ENCODE assay signal across 15 cellular contexts in the genomic region with DNA sequence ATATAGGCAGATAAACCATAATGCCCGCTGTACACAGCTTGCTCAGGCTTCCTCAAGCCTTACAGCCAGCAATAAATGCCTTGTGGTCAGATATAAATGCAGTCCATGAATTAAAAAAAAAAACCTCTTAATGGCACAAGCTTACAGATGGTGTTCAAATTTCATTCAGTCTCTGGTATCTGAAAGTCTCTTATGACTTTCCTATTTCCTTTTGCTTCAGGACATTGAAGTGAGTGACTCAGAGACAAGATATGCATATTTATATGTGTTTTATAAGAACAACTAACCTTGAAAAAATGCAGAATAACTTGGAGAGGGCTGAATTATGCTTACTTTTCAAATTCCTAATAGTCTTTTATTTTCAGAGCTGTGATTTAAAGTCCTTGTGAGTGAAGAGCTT.
DNase-seq lines count a peak whose midpoint lies in the region; ATAC-seq, FAIRE-seq and TF ChIP-seq lines count a peak whose summit lies in the region.
"Had no signal": no experiment of that assay in that cellular context is flagged by ENCODE, and none has a peak within 500 bp of the region (broad histone marks: within the 10 kb centered on the region; RNA-seq: fewer than 3 reads in every experiment).

No MANE protein-coding gene starts in this region.

- CTCF ChIA-PET in IMR-90 (lab: Yijun Ruan, JAX): interaction anchor here (0.6 kb wide), 1 partner anchor 38 kb away, joined by 3 read pairs; no protein-coding TSS in a partner anchor
- CTCF ChIA-PET in CD8-positive, alpha-beta memory T cell (lab: Charles Lee): no interaction called here

- H3K9ac ChIP-seq in IMR-90 (ENCODE audit: low read depth, low read length) (no peak overlapping the region), keratinocyte (ENCODE audit: control insufficient read depth, extremely low read depth, insufficient read depth, low read length) (no peak overlapping the region)

- no peak overlapping the region for H4K91ac ChIP-seq in IMR-90 (ENCODE audit: insufficient read depth, low read depth, low read length)

- no peak overlapping the region for H2BK120ac ChIP-seq in IMR-90 (ENCODE audit: low read depth, low read length)

- no peak overlapping the region for H3K27ac Mint-ChIP-seq in CD8-positive, alpha-beta memory T cell
- H3K27ac Mint-ChIP-seq: B cell; naive thymus-derived CD4-positive, alpha-beta T cell had no signal

- DNase-seq in IMR-90 (peak; percentile 69), brain pericyte (ENCODE audit: low read depth, low spot score) (peak; percentile 27), keratinocyte (ENCODE audit: low read depth, low spot score) (peak; percentile 49), GM13977 (ENCODE audit: low spot score) (no peak), SHP77 (lab: John Stamatoyannopoulos, UW) (no peak)
- no peak for DNase-seq in activated CD4-positive, CD25-positive, alpha-beta regulatory T cell (lab: John Stamatoyannopoulos, UW)
- no peak for DNase-seq in CD8-positive, alpha-beta memory T cell
- DNase-seq: activated CD8-positive, alpha-beta memory T cell treated with anti-CD3 and anti-CD28 coated beads, Interleukin-2, amount 50 U/mL, for 48 hours; caudate nucleus; naive thymus-derived CD4-positive, alpha-beta T cell; NCI-H1417 treated with DMSO at 0.1 percent for 48 hours; testis had no signal

- no peaks in the 10 kb centered on the region for H3K79me1 ChIP-seq in IMR-90 (ENCODE audit: low read depth in 1 of 2, low read length in 2 of 2)

- H2AK5ac ChIP-seq in IMR-90 (ENCODE audit: low read depth, low read length): no peak overlapping the region

- no peak overlapping the region for H3K4ac ChIP-seq in IMR-90 (ENCODE audit: low read depth, low read length)

- no peak overlapping the region for H2BK20ac ChIP-seq in IMR-90 (ENCODE audit: low read depth, low read length)

- no peak overlapping the region for H3K4me3 Mint-ChIP-seq in CD8-positive, alpha-beta memory T cell
- H3K4me3 Mint-ChIP-seq: B cell; naive thymus-derived CD4-positive, alpha-beta T cell had no signal

- H3K79me2 ChIP-seq in ACC112 (ENCODE audit: control insufficient read depth, insufficient read depth, low read length, unreplicated experiment) (no peaks in the 10 kb centered on the region), keratinocyte (ENCODE audit: control insufficient read depth, insufficient read depth, low read length) (no peaks in the 10 kb centered on the region)

- H3K9me3 Mint-ChIP-seq in CD8-positive, alpha-beta memory T cell: peaks cover 3 to 55% (median 12%) of the 10 kb centered on the region in 5 donors

- H3K27ac ChIP-seq in ACC112 (ENCODE audit: low read depth, low read length) (peak overlapping the region; percentile 66), IMR-90 (ENCODE audit: insufficient read depth, low read length) (no peak overlapping the region), keratinocyte (ENCODE audit: control insufficient read depth, insufficient read depth, low read length) (no peak overlapping the region)
- H3K27ac ChIP-seq in CD8-positive, alpha-beta memory T cell (ENCODE audit: low read depth, low read length): no peak overlapping the region
- H3K27ac ChIP-seq: testis had no signal

- no peak overlapping the region for H3K18ac ChIP-seq in IMR-90 (ENCODE audit: low read depth, low read length)

- no peak for TF ChIP-seq RAD21 in IMR-90 (IDR thresholded peaks at IDR 0.05; ENCODE audit: low read length)

- intact Hi-C loops in IMR-90 (cut with micrococcal nuclease): no loop called here

- H4K8ac ChIP-seq in IMR-90 (ENCODE audit: low read depth in 2 of 2, low read length in 2 of 2): no peak overlapping the region

- H4K20me1 ChIP-seq in IMR-90 (ENCODE audit: insufficient read depth, low read length) (no peaks in the 10 kb centered on the region), keratinocyte (ENCODE audit: control insufficient read depth, extremely low read depth, insufficient read depth, low read length) (no peaks in the 10 kb centered on the region)

- no peak overlapping the region for H2AK9ac ChIP-seq in IMR-90 (replicated peaks; ENCODE audit: low read depth, low read length, poor library complexity)

- H3K27me3 ChIP-seq in ACC112 (ENCODE audit: insufficient read depth, low read length) (no peaks in the 10 kb centered on the region), IMR-90 (ENCODE audit: control insufficient read depth, insufficient read depth, low read length) (no peaks in the 10 kb centered on the region), keratinocyte (ENCODE audit: control insufficient read depth, extremely low read depth, insufficient read depth, low read length) (no peaks in the 10 kb centered on the region)
- H3K27me3 ChIP-seq in CD8-positive, alpha-beta memory T cell (ENCODE audit: insufficient read depth, low read length, poor library complexity, severe bottlenecking): no peaks in the 10 kb centered on the region
- H3K27me3 ChIP-seq: testis had no signal

- peaks cover 36% of the 10 kb centered on the region for H3K4me1 ChIP-seq in ACC112 (ENCODE audit: control insufficient read depth, insufficient read depth, low read length, unreplicated experiment)
- H3K4me1 ChIP-seq in IMR-90 (ENCODE audit: control insufficient read depth, insufficient read depth, low read length): no peaks in the 10 kb centered on the region
- peaks cover 24% of the 10 kb centered on the region for H3K4me1 ChIP-seq in keratinocyte (ENCODE audit: control insufficient read depth, extremely low read depth, insufficient read depth, low read length)
- no peaks in the 10 kb centered on the region for H3K4me1 ChIP-seq in CD8-positive, alpha-beta memory T cell (ENCODE audit: insufficient read depth, low read length)
- H3K4me1 ChIP-seq: testis had no signal

- 0 out of 2 replicates have a peak overlapping the region, but pooled peaks have one; percentile 39 for H3K4me3 ChIP-seq in ACC112 (ENCODE audit: low read depth, low read length)
- H3K4me3 ChIP-seq in IMR-90 (ENCODE audit: insufficient read depth, low read depth, low read length): no peak overlapping the region
- peak overlapping the region in 1 of 3 experiments; percentile 9 for H3K4me3 ChIP-seq in keratinocyte (ENCODE audit: control insufficient read depth in 2 of 3, extremely low read depth in 1 of 3, insufficient read depth in 2 of 3, low read depth in 1 of 3, low read length in 3 of 3)
- H3K4me3 ChIP-seq in CD8-positive, alpha-beta memory T cell (ENCODE audit: low read length): no peak overlapping the region
- H3K4me3 ChIP-seq: testis had no signal

- no peak overlapping the region for H2BK5ac ChIP-seq in IMR-90 (ENCODE audit: low read depth, low read length, poor library complexity, severe bottlenecking)

- no CpG with 5 or more reads among the region's 1 CpG for WGBS in IMR-90 (ENCODE audit: extremely low coverage in 2 of 2, insufficient read length in 1 of 2), 2 experiments

- peak overlapping the region; percentile 77 for H2AFZ ChIP-seq in ACC112 (ENCODE audit: low read length, unreplicated experiment)
- H2AFZ ChIP-seq in IMR-90 (replicated peaks; ENCODE audit: low read length, poor library complexity): no peak overlapping the region
- no peak overlapping the region for H2AFZ ChIP-seq in keratinocyte (ENCODE audit: control insufficient read depth, low read length)

- in situ Hi-C loops in IMR-90 (cut with MboI; ENCODE audit: low sequenced_read_pairs): no loop called here
- in situ Hi-C loops in GM13977 (cut with MboI; ENCODE audit: low pct_unique_long_range_greater_than_20kb, low sequenced_read_pairs, unreplicated experiment): no loop called here

- H2BK15ac ChIP-seq in IMR-90 (ENCODE audit: low read depth, low read length): no peak overlapping the region

- H3K27me3 Mint-ChIP-seq in CD8-positive, alpha-beta memory T cell: no peaks in the 10 kb centered on the region
- H3K27me3 Mint-ChIP-seq: B cell; naive thymus-derived CD4-positive, alpha-beta T cell had no signal

- no peak overlapping the region for H3K14ac ChIP-seq in IMR-90 (replicated peaks; ENCODE audit: low read depth, low read length)

- dilution Hi-C loops in IMR-90 (cut with HindIII; ENCODE audit: low sequenced_read_pairs, unreplicated experiment): no loop called here
- dilution Hi-C loops in keratinocyte (cut with MboI; ENCODE audit: extremely low pct_ligation_motif_present, low sequenced_read_pairs): no loop called here

- no peak overlapping the region for H3K23ac ChIP-seq in IMR-90 (ENCODE audit: low read depth, low read length)

- no peaks in the 10 kb centered on the region for H3K4me1 Mint-ChIP-seq in CD8-positive, alpha-beta memory T cell
- H3K4me1 Mint-ChIP-seq: B cell; naive thymus-derived CD4-positive, alpha-beta T cell had no signal

- no peaks in the 10 kb centered on the region for H3K36me3 ChIP-seq in ACC112 (ENCODE audit: insufficient read depth, low read length)
- no peaks in the 10 kb centered on the region for H3K36me3 ChIP-seq in IMR-90 (ENCODE audit: control insufficient read depth, insufficient read depth, low read length)
- no peaks in the 10 kb centered on the region for H3K36me3 ChIP-seq in keratinocyte (ENCODE audit: control insufficient read depth in 2 of 2, extremely low read depth in 1 of 2, insufficient read depth in 2 of 2, low read length in 2 of 2)
- H3K36me3 ChIP-seq in CD8-positive, alpha-beta memory T cell (ENCODE audit: insufficient read depth, low read length): no peaks in the 10 kb centered on the region

- H3K9me1 ChIP-seq in IMR-90 (ENCODE audit: insufficient read depth, low read length): no peaks in the 10 kb centered on the region
- no peaks in the 10 kb centered on the region for H3K9me1 ChIP-seq in keratinocyte (ENCODE audit: control insufficient read depth, extremely low read depth, insufficient read depth, low read length)

- no peak for TF ChIP-seq CTCF in IMR-90 (conservative IDR thresholded peaks at IDR 0.05; ENCODE audit: low read depth, low read length)
- no peak for TF ChIP-seq CTCF in keratinocyte (optimal IDR thresholded peaks at IDR 0.05 in 1 of 3, IDR thresholded peaks at IDR 0.05 in 1 of 3, conservative IDR thresholded peaks at IDR 0.05 in 1 of 3; ENCODE audit: extremely low read depth in 1 of 3, insufficient read depth in 2 of 3, low read length in 3 of 3)
- no peak for TF ChIP-seq CTCF in GM13977 (IDR thresholded peaks at IDR 0.05; ENCODE audit: extremely low read depth, insufficient read depth, missing control alignments)

- H3K4me2 ChIP-seq in IMR-90 (ENCODE audit: low read depth, low read length): no peak overlapping the region
- H3K4me2 ChIP-seq in keratinocyte (ENCODE audit: control insufficient read depth, extremely low read depth, insufficient read depth, low read depth, low read length): peak overlapping the region; percentile 42

- FAIRE-seq in keratinocyte (lab: Jason Lieb, UNC): peak; percentile 76
- FAIRE-seq: TTC549 had no signal

- TF ChIP-seq POLR2A in IMR-90 (IDR thresholded peaks at IDR 0.05; ENCODE audit: low read depth, low read length): no peak

- BruUV-seq in IMR-90 (replicated peaks; lab: Mats Ljungman, UMichigan): no TSS peak

- H4K5ac ChIP-seq in IMR-90 (ENCODE audit: low read depth, low read length): no peak overlapping the region

- no peak overlapping the region for H3K56ac ChIP-seq in IMR-90 (ENCODE audit: extremely low read depth, insufficient read depth, low read length)

- H3K36me3 Mint-ChIP-seq in CD8-positive, alpha-beta memory T cell: no peaks in the 10 kb centered on the region
- H3K36me3 Mint-ChIP-seq: naive thymus-derived CD4-positive, alpha-beta T cell had no signal

- ATAC-seq in IMR-90 (ENCODE audit: low read depth): peak; percentile 49
- ATAC-seq: naive thymus-derived CD4-positive, alpha-beta T cell had no signal

- no peaks in the 10 kb centered on the region for H3K9me3 ChIP-seq in IMR-90 (ENCODE audit: control insufficient read depth, insufficient read depth, low read length)
- no peaks in the 10 kb centered on the region for H3K9me3 ChIP-seq in keratinocyte (ENCODE audit: control insufficient read depth, low read depth, low read length)
- H3K9me3 ChIP-seq in CD8-positive, alpha-beta memory T cell (ENCODE audit: low read length): no peaks in the 10 kb centered on the region
- H3K9me3 ChIP-seq: testis had no signal

- POLR2A ChIA-PET in IMR-90 (lab: Charles Lee; ENCODE audit: unreplicated experiment): no interaction called here
- POLR2A ChIA-PET in CD8-positive, alpha-beta memory T cell (lab: Charles Lee): no interaction called here

Comparison
In these comparisons a context has a peak if more than half of its experiments do, and no peak if none do; other contexts are left out.
1. DNase-seq: peak in IMR-90 (single experiment), brain pericyte (single experiment) and keratinocyte (single experiment); none in GM13977 (single experiment), SHP77 (0 of 2), activated CD4-positive, CD25-positive, alpha-beta regulatory T cell (0 of 4) and CD8-positive, alpha-beta memory T cell (0 of 5).